In genomic region chr4:84582988-84583870, GRCh38 we compare ENCODE assay signal across 8 cellular contexts. TPM values are rescaled to one million over a fixed set of nuclear protein-coding genes. Genes with fewer than 3 reads are reported as not detected.
DNase-seq lines count a peak whose midpoint lies in the region; ATAC-seq and TF ChIP-seq lines count a peak whose summit lies in the region.

TSS of gene CDS1 (plus strand) at chr4:84583127. CDS start at chr4:84583402, 275 bp downstream.

- H3K27me3 Mint-ChIP-seq in CD8-positive, alpha-beta memory T cell, result peaks cover 30 to 55% of the 10 kb centered on the region in 2 donors
- H3K27me3 Mint-ChIP-seq in chondrocyte (ENCODE audit: low read depth), result peaks cover 42% of the 10 kb centered on the region

- H3K36me3 ChIP-seq in CD8-positive, alpha-beta memory T cell (ENCODE audit: insufficient read depth, low read length), result no peaks in the 10 kb centered on the region
- H3K36me3 ChIP-seq in liver (ENCODE audit: control insufficient read depth in 4 of 4, insufficient read depth in 3 of 4, low read depth in 1 of 4, low read length in 3 of 4), result no peaks in the 10 kb centered on the region

- H3K9me3 Mint-ChIP-seq in CD8-positive, alpha-beta memory T cell, result peaks cover 0 to 9% (median 2%) of the 10 kb centered on the region in 5 donors
- peaks cover 2% of the 10 kb centered on the region for H3K9me3 Mint-ChIP-seq in chondrocyte (ENCODE audit: low read depth)

- no peaks in the 10 kb centered on the region for H3K9me3 ChIP-seq in CD8-positive, alpha-beta memory T cell (ENCODE audit: low read length)
- H3K9me3 ChIP-seq in liver (ENCODE audit: control insufficient read depth in 4 of 4, low read length in 3 of 4), result peaks cover 0 to 3% (median 1%) of the 10 kb centered on the region in 4 donors

- no peak within 1 kb of the TSS for H3K27ac ChIP-seq in CD8-positive, alpha-beta memory T cell (ENCODE audit: low read depth, low read length)
- no peak within 1 kb of the TSS for H3K27ac ChIP-seq in liver (ENCODE audit: low read depth in 1 of 2, low read length in 2 of 2)

- H3K27ac Mint-ChIP-seq in CD8-positive, alpha-beta memory T cell, result peak within 1 kb of the TSS; percentile 27 to 76 (median 65)
- no peak within 1 kb of the TSS for H3K27ac Mint-ChIP-seq in chondrocyte (ENCODE audit: unreplicated experiment)

- peak in 2 of 5 donors; percentile 1 to 53 for DNase-seq in CD8-positive, alpha-beta memory T cell
- DNase-seq in SK-N-DZ (ENCODE audit: low spot score) (peak; percentile 11), chondrocyte (ENCODE audit: low spot score) (peak; percentile 88), NCI-H1436 (lab: John Stamatoyannopoulos, UW) (no peak)
- peak; percentile 7 for DNase-seq in stimulated activated naive CD4-positive, alpha-beta T cell treated with Interleukin-2 at 50 U/mL for 16 hours (lab: John Stamatoyannopoulos, UW)

- peak within 1 kb of the TSS; percentile 61 for H3K4me3 ChIP-seq in CD8-positive, alpha-beta memory T cell (ENCODE audit: low read length)
- H3K4me3 ChIP-seq in liver (ENCODE audit: low read depth in 1 of 3, low read length in 3 of 3), result peak within 1 kb of the TSS; percentile 30 to 69 (median 65)

- no peak for TF ChIP-seq CTCF in chondrocyte (IDR thresholded peaks at IDR 0.05)
- no peak for TF ChIP-seq CTCF in liver (IDR thresholded peaks at IDR 0.05; ENCODE audit: low read depth, low read length, missing input control)

- ATAC-seq in GM19324 (IDR thresholded peaks at IDR 0.05; ENCODE audit: low FRiP score, unreplicated experiment) (peak; percentile 52), HG03342 (IDR thresholded peaks at IDR 0.05; ENCODE audit: unreplicated experiment) (peak; percentile 42)

- H3K4me3 Mint-ChIP-seq in CD8-positive, alpha-beta memory T cell, result peak within 1 kb of the TSS; percentile 83 to 92 (median 85)
- peak within 1 kb of the TSS; percentile 75 for H3K4me3 Mint-ChIP-seq in chondrocyte (ENCODE audit: unreplicated experiment)

- TF ChIP-seq RAD21 in liver (IDR thresholded peaks at IDR 0.05), result no peak

- no peak within 1 kb of the TSS for H3K9ac ChIP-seq in liver (ENCODE audit: low read depth in 1 of 2, low read length in 2 of 2)

- peaks cover 11% of the 10 kb centered on the region for H3K27me3 ChIP-seq in CD8-positive, alpha-beta memory T cell (ENCODE audit: insufficient read depth, low read length, poor library complexity, severe bottlenecking)
- H3K27me3 ChIP-seq in liver (ENCODE audit: control insufficient read depth in 4 of 4, insufficient read depth in 4 of 4, low read length in 3 of 4), result peaks cover 0 to 5% (median 3%) of the 10 kb centered on the region in 4 donors

- peaks cover 13% of the 10 kb centered on the region for H3K4me1 ChIP-seq in CD8-positive, alpha-beta memory T cell (ENCODE audit: insufficient read depth, low read length)
- H3K4me1 ChIP-seq in liver (ENCODE audit: control insufficient read depth in 4 of 4, insufficient read depth in 4 of 4, low read length in 3 of 4), result peaks cover 8 to 36% (median 31%) of the 10 kb centered on the region in 4 donors

- POLR2A ChIA-PET in CD8-positive, alpha-beta memory T cell (lab: Charles Lee), result no interaction called here

- CTCF ChIA-PET in CD8-positive, alpha-beta memory T cell (lab: Charles Lee), result no interaction called here

- H3K36me3 Mint-ChIP-seq in CD8-positive, alpha-beta memory T cell, result peaks cover 0 to 3% (median under 1%) of the 10 kb centered on the region in 3 donors
- H3K36me3 Mint-ChIP-seq in chondrocyte (ENCODE audit: low read depth), result peaks cover 10% of the 10 kb centered on the region

- WGBS in liver, result 1% methylated on average over 88 of the region's 88 CpGs

- peaks cover 14 to 21% (median 21%) of the 10 kb centered on the region in 3 donors for H3K4me1 Mint-ChIP-seq in CD8-positive, alpha-beta memory T cell
- H3K4me1 Mint-ChIP-seq in chondrocyte (ENCODE audit: low read depth), result peaks cover 11% of the 10 kb centered on the region

TF ChIP-seq in liver, 16 proteins besides CTCF, POLR2A, EP300 and RAD21:
- TF ChIP-seq HNF4G (IDR thresholded peaks at IDR 0.05) (no peak), NR2F2 (IDR thresholded peaks at IDR 0.05) (no peak), YY1 (IDR thresholded peaks at IDR 0.05) (no peak), GABPA (IDR thresholded peaks at IDR 0.05 in 1 of 2, conservative IDR thresholded peaks at IDR 0.05 in 1 of 2) (no peak), SP1 (IDR thresholded peaks at IDR 0.05) (no peak), TAF1 (conservative IDR thresholded peaks at IDR 0.05) (no peak), FOXA2 (IDR thresholded peaks at IDR 0.05) (no peak), EGR1 (IDR thresholded peaks at IDR 0.05; ENCODE audit: low read depth in 2 of 2) (no peak), FOXA1 (IDR thresholded peaks at IDR 0.05) (no peak), RXRA (IDR thresholded peaks at IDR 0.05) (no peak), JUND (IDR thresholded peaks at IDR 0.05) (no peak), HNF4A (conservative IDR thresholded peaks at IDR 0.05) (no peak), ZBTB33 (IDR thresholded peaks at IDR 0.05) (no peak)
- TF ChIP-seq, protein P1, sequence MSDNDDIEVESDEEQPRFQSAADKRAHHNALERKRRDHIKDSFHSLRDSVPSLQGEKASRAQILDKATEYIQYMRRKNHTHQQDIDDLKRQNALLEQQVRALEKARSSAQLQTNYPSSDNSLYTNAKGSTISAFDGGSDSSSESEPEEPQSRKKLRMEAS (IDR thresholded peaks at IDR 0.05), result no peak
- TF ChIP-seq, protein P2, sequence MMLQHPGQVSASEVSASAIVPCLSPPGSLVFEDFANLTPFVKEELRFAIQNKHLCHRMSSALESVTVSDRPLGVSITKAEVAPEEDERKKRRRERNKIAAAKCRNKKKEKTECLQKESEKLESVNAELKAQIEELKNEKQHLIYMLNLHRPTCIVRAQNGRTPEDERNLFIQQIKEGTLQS (IDR thresholded peaks at IDR 0.05), result no peak
- TF ChIP-seq, protein P3, sequence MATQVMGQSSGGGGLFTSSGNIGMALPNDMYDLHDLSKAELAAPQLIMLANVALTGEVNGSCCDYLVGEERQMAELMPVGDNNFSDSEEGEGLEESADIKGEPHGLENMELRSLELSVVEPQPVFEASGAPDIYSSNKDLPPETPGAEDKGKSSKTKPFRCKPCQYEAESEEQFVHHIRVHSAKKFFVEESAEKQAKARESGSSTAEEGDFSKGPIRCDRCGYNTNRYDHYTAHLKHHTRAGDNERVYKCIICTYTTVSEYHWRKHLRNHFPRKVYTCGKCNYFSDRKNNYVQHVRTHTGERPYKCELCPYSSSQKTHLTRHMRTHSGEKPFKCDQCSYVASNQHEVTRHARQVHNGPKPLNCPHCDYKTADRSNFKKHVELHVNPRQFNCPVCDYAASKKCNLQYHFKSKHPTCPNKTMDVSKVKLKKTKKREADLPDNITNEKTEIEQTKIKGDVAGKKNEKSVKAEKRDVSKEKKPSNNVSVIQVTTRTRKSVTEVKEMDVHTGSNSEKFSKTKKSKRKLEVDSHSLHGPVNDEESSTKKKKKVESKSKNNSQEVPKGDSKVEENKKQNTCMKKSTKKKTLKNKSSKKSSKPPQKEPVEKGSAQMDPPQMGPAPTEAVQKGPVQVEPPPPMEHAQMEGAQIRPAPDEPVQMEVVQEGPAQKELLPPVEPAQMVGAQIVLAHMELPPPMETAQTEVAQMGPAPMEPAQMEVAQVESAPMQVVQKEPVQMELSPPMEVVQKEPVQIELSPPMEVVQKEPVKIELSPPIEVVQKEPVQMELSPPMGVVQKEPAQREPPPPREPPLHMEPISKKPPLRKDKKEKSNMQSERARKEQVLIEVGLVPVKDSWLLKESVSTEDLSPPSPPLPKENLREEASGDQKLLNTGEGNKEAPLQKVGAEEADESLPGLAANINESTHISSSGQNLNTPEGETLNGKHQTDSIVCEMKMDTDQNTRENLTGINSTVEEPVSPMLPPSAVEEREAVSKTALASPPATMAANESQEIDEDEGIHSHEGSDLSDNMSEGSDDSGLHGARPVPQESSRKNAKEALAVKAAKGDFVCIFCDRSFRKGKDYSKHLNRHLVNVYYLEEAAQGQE (IDR thresholded peaks at IDR 0.05), result no peak

RNA-seq across cellular contexts. Expression of gene CDS1, which starts in this region (rescaled TPM):
- total RNA-seq in CD8-positive, alpha-beta memory T cell, result under 1 TPM; 0.20 to 0.44 TPM
- 0.28 TPM for polyA plus RNA-seq in CD8-positive, alpha-beta memory T cell
- polyA plus RNA-seq in SK-N-DZ (2014; cell fraction: cytosol; rRNA removed), result 0.54 and 0.93 TPM in 2 replicates
- polyA plus RNA-seq in SK-N-DZ (2014; cell fraction: nucleus; rRNA removed), result 1.1 and 1.8 TPM in 2 replicates
- 0.26 to 0.30 TPM in 2 of 3 replicates, not detected in the other for total RNA-seq in chondrocyte
- total RNA-seq in liver, result 1 to 10 TPM in 1 of 2 donors, under 1 TPM in 1; 0.56 to 3.6 TPM
- under 1 TPM; 0.70 to 0.85 TPM for polyA plus RNA-seq in liver

Comparison
In these comparisons a context has a peak if more than half of its experiments do, and no peak if none do; other contexts are left out.
1. Peak in DNase-seq in chondrocyte; RNA of the gene not detected or under 1 TPM.